Comparison of ENCODE assay signal across 16 cellular contexts in genomic region chr18:30245756-30246515, GRCh38.
"Had no signal": no experiment of that assay in that cellular context is flagged by ENCODE, and none has a peak within 500 bp of the region (broad histone marks: within the 10 kb centered on the region; RNA-seq: fewer than 3 reads in every experiment).

No MANE protein-coding gene starts in this region.

- ATAC-seq: activated CD8-positive, alpha-beta T cell treated with anti-CD3 and anti-CD28 coated beads for 36 hours; activated T-cell treated with anti-CD3 and anti-CD28 coated beads, Interleukin-2, amount 50 U/mL, for 4 hours; effector memory CD8-positive, alpha-beta T cell; foreskin keratinocyte; upper lobe of right lung; WTC11 had no signal

- H3K27ac ChIP-seq: adrenal gland, brain microvascular endothelial cell, foreskin keratinocyte, sigmoid colon, thoracic aorta, upper lobe of right lung had no signal

- H3K27me3 ChIP-seq: adrenal gland, brain microvascular endothelial cell, foreskin keratinocyte, sigmoid colon, upper lobe of right lung had no signal

- H3K4me3 ChIP-seq: adrenal gland, sigmoid colon, thoracic aorta, upper lobe of right lung had no signal

- H3K9me3 ChIP-seq: adrenal gland, sigmoid colon, thoracic aorta, upper lobe of right lung had no signal

- DNase-seq: activated CD4-positive, alpha-beta T cell treated with anti-CD3 and anti-CD28 coated beads for 48 hours; activated CD8-positive, alpha-beta T cell treated with anti-CD3 and anti-CD28 coated beads for 36 hours; activated effector memory CD4-positive, alpha-beta T cell treated with Interleukin-2 at 50 U/mL for 16 hours; activated naive CD4-positive, alpha-beta T cell treated with anti-CD3 and anti-CD28 coated beads, Interleukin-2, amount 50 U/mL, for 16 hours; activated T-cell treated with anti-CD3 and anti-CD28 coated beads, Interleukin-2, amount 50 U/mL, for 4 hours; adrenal gland; brain microvascular endothelial cell; effector memory CD8-positive, alpha-beta T cell; foreskin keratinocyte; kidney glomerular epithelial cell; sigmoid colon; stimulated activated CD4-positive, alpha-beta T cell treated with anti-CD3 and anti-CD28 coated beads, Interleukin-2, amount 100 ng/mL, for 24 hours; T-helper 2 cell; upper lobe of right lung had no signal

- H3K36me3 ChIP-seq: adrenal gland, brain microvascular endothelial cell, sigmoid colon, thoracic aorta, upper lobe of right lung had no signal

- H3K4me1 ChIP-seq: adrenal gland, foreskin keratinocyte, sigmoid colon, upper lobe of right lung had no signal
